1 cellular context compared by ENCODE assay signal in the genomic region with DNA sequence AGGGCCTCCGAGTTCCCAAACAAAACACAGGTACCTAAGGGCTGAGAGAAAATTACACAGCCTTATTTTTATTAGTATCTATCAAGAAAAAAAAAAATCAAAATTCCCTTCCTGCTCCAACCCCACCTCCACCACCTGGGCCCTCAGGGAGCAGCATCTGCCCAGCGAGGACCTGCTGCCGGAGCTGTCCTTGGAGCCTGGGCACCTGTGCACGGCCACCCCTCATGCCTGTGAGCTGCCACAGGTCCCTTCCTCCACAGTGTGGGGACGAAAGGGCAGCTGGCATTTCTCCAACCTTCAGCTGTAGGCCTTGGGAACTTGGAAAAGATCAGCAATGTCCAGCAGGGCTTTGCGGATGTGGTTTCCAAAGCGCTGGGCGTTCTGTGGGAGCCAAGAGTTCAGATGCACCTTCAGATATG.
TF ChIP-seq lines count a peak whose summit lies in the region.

No MANE protein-coding gene starts in this region.

TF ChIP-seq in K562, 482 proteins besides CTCF, POLR2A, EP300 and RAD21:
- TF ChIP-seq PCBP1 (IDR thresholded peaks at IDR 0.05; ENCODE audit: low read depth, low read length, poor library complexity, severe bottlenecking) (no peak), ATF1 (CRISPR knock-in tag; IDR thresholded peaks at IDR 0.05) (no peak), ATF1 (tag; IDR thresholded peaks at IDR 0.05) (0 out of 2 replicates have a peak, but pooled peaks have one; percentile 2)
